In genomic region chr6:144283781-144284473, GRCh38 we compare ENCODE assay signal across 1 cellular context.
TF ChIP-seq lines count a peak whose summit lies in the region.

No MANE protein-coding gene starts in this region.

TF ChIP-seq in HEK293, 187 proteins besides CTCF, POLR2A, EP300 and RAD21 (continued from another document):
- no peak for TF ChIP-seq ZNF280C (tag by site-specific recombination; IDR thresholded peaks at IDR 0.05)
- TF ChIP-seq PRDM1 (tag by site-specific recombination; IDR thresholded peaks at IDR 0.05): 0 out of 2 replicates have a peak, but pooled peaks have one; percentile 16
- TF ChIP-seq ZNF169 (tag by site-specific recombination; IDR thresholded peaks at IDR 0.05): no peak
- TF ChIP-seq ZNF292 (tag by site-specific recombination; IDR thresholded peaks at IDR 0.05; ENCODE audit: borderline replicate concordance, low read depth): no peak
- no peak for TF ChIP-seq MZF1 (tag by site-specific recombination; IDR thresholded peaks at IDR 0.05; ENCODE audit: borderline replicate concordance)
- TF ChIP-seq ZXDB (tag by site-specific recombination; IDR thresholded peaks at IDR 0.05): no peak
- 0 out of 2 replicates have a peak, but pooled peaks have one; percentile 5 for TF ChIP-seq ZBTB6 (tag by site-specific recombination; IDR thresholded peaks at IDR 0.05)
- no peak for TF ChIP-seq ZNF518A (tag by site-specific recombination; conservative IDR thresholded peaks at IDR 0.05; ENCODE audit: low read depth)
- TF ChIP-seq ZNF24 (tag by site-specific recombination; IDR thresholded peaks at IDR 0.05): peak; percentile 76; the same call in 1 of the 2 replicates
- no peak for TF ChIP-seq ATF2 (tag by site-specific recombination; IDR thresholded peaks at IDR 0.05; ENCODE audit: low read depth)
- TF ChIP-seq ZNF488 (tag by site-specific recombination; IDR thresholded peaks at IDR 0.05): no peak
- peak; percentile 33; the same call in 1 of the 2 replicates for TF ChIP-seq ZNF350 (tag by site-specific recombination; IDR thresholded peaks at IDR 0.05)
- TF ChIP-seq ZNF660 (tag by site-specific recombination; IDR thresholded peaks at IDR 0.05): no peak
- no peak for TF ChIP-seq SP3 (tag by site-specific recombination; IDR thresholded peaks at IDR 0.05)
- no peak for TF ChIP-seq MYNN (tag by site-specific recombination; IDR thresholded peaks at IDR 0.05; ENCODE audit: borderline replicate concordance)
- TF ChIP-seq ZNF837 (tag by site-specific recombination; IDR thresholded peaks at IDR 0.05): no peak
- no peak for TF ChIP-seq ZNF76 (tag by site-specific recombination; IDR thresholded peaks at IDR 0.05; ENCODE audit: borderline replicate concordance, low read depth)
- no peak for TF ChIP-seq OSR2 (tag by site-specific recombination; IDR thresholded peaks at IDR 0.05)
- no peak for TF ChIP-seq OVOL3 (tag by site-specific recombination; IDR thresholded peaks at IDR 0.05)
- no peak for TF ChIP-seq ZNF658 (tag by site-specific recombination; IDR thresholded peaks at IDR 0.05)
- TF ChIP-seq REPIN1 (tag by site-specific recombination; IDR thresholded peaks at IDR 0.05; ENCODE audit: low read depth): no peak
- TF ChIP-seq ZSCAN5A (tag by site-specific recombination; IDR thresholded peaks at IDR 0.05): no peak
- no peak for TF ChIP-seq ZNF843 (tag by site-specific recombination; IDR thresholded peaks at IDR 0.05)
- no peak for TF ChIP-seq YY2 (tag by site-specific recombination; IDR thresholded peaks at IDR 0.05)
- 0 out of 2 replicates have a peak, but pooled peaks have one; percentile 7 for TF ChIP-seq ZFHX2 (tag by site-specific recombination; conservative IDR thresholded peaks at IDR 0.05)
- TF ChIP-seq ZNF777 (tag by site-specific recombination; IDR thresholded peaks at IDR 0.05; ENCODE audit: borderline replicate concordance): no peak
- TF ChIP-seq ZNF768 (tag by site-specific recombination; IDR thresholded peaks at IDR 0.05): no peak
- no peak for TF ChIP-seq ZBTB20 (tag by site-specific recombination; IDR thresholded peaks at IDR 0.05)
